ENCODE assay signal across 1 cellular context in genomic region chr4:101621120-101621519, GRCh38.
TF ChIP-seq lines count a peak whose summit lies in the region.

No MANE protein-coding gene starts in this region.

TF ChIP-seq in GM23338, 12 proteins besides CTCF, POLR2A, EP300 and RAD21 (continued from another document):
- TF ChIP-seq ZNF331 (CRISPR knock-in tag; IDR thresholded peaks at IDR 0.05; ENCODE audit: low read depth) (no peak), ZNF114 (CRISPR knock-in tag; IDR thresholded peaks at IDR 0.05) (no peak), CREB1 (CRISPR knock-in tag; IDR thresholded peaks at IDR 0.05; ENCODE audit: low read depth) (no peak)
- TF ChIP-seq, protein P1, sequence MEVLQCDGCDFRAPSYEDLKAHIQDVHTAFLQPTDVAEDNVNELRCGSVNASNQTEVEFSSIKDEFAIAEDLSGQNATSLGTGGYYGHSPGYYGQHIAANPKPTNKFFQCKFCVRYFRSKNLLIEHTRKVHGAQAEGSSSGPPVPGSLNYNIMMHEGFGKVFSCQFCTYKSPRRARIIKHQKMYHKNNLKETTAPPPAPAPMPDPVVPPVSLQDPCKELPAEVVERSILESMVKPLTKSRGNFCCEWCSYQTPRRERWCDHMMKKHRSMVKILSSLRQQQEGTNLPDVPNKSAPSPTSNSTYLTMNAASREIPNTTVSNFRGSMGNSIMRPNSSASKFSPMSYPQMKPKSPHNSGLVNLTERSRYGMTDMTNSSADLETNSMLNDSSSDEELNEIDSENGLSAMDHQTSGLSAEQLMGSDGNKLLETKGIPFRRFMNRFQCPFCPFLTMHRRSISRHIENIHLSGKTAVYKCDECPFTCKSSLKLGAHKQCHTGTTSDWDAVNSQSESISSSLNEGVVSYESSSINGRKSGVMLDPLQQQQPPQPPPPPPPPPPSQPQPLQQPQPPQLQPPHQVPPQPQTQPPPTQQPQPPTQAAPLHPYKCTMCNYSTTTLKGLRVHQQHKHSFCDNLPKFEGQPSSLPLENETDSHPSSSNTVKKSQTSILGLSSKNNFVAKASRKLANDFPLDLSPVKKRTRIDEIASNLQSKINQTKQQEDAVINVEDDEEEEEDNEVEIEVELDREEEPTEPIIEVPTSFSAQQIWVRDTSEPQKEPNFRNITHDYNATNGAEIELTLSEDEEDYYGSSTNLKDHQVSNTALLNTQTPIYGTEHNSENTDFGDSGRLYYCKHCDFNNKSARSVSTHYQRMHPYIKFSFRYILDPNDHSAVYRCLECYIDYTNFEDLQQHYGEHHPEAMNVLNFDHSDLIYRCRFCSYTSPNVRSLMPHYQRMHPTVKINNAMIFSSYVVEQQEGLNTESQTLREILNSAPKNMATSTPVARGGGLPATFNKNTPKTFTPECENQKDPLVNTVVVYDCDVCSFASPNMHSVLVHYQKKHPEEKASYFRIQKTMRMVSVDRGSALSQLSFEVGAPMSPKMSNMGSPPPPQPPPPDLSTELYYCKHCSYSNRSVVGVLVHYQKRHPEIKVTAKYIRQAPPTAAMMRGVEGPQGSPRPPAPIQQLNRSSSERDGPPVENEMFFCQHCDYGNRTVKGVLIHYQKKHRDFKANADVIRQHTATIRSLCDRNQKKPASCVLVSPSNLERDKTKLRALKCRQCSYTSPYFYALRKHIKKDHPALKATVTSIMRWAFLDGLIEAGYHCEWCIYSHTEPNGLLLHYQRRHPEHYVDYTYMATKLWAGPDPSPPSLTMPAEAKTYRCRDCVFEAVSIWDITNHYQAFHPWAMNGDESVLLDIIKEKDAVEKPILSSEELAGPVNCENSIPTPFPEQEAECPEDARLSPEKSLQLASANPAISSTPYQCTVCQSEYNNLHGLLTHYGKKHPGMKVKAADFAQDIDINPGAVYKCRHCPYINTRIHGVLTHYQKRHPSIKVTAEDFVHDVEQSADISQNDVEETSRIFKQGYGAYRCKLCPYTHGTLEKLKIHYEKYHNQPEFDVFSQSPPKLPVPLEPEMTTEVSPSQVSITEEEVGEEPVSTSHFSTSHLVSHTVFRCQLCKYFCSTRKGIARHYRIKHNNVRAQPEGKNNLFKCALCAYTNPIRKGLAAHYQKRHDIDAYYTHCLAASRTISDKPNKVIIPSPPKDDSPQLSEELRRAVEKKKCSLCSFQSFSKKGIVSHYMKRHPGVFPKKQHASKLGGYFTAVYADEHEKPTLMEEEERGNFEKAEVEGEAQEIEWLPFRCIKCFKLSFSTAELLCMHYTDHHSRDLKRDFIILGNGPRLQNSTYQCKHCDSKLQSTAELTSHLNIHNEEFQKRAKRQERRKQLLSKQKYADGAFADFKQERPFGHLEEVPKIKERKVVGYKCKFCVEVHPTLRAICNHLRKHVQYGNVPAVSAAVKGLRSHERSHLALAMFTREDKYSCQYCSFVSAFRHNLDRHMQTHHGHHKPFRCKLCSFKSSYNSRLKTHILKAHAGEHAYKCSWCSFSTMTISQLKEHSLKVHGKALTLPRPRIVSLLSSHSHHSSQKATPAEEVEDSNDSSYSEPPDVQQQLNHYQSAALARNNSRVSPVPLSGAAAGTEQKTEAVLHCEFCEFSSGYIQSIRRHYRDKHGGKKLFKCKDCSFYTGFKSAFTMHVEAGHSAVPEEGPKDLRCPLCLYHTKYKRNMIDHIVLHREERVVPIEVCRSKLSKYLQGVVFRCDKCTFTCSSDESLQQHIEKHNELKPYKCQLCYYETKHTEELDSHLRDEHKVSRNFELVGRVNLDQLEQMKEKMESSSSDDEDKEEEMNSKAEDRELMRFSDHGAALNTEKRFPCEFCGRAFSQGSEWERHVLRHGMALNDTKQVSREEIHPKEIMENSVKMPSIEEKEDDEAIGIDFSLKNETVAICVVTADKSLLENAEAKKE (CRISPR knock-in tag; IDR thresholded peaks at IDR 0.05): no peak
